Comparison of ENCODE assay signal across 8 cellular contexts in the genomic region with DNA sequence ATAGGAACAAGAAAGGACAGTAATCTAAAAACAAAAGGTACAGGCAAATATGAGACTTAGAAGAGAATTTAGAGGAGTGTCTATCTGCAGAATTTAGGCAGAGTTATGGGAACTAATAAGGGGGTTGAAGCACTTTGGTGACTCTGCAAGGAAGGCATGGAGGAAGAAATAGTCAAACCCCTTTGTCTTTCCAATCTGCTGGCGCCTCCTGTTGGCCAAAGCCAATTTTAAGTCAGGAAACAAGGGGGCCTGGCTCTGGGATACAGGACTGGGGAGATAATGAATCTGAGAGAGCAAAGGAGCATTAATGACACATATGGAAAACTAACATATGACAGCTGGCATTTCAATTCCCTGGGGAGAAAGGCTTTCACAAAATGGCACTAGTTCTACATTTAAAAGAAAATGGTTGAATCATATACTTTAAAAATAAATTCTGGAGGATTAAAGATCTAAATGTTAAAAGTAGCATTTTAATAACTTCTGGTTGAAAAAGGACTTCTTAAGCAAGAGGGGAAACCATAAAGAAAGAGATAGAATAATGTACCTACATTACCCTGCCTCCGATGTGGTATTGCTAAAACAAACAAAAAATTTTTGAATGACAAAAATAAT. TPM values are rescaled to one million over a fixed set of nuclear protein-coding genes. Genes with fewer than 3 reads are reported as not detected.
DNase-seq lines count a peak whose midpoint lies in the region; ATAC-seq and TF ChIP-seq lines count a peak whose summit lies in the region.

No MANE protein-coding gene starts in this region.

- peak; percentile 52 for TF ChIP-seq CTCF in astrocyte of the cerebellum (IDR thresholded peaks at IDR 0.05; ENCODE audit: low read depth, low read length, missing control alignments)

- H3K4me3 ChIP-seq in astrocyte of the cerebellum (ENCODE audit: low read depth, low read length) = no peak overlapping the region

- DNase-seq in ACHN (peak; percentile 76), NCI-H1694 treated with DMSO at 0.1 percent for 48 hours (lab: John Stamatoyannopoulos, UW) (peak; percentile 72), astrocyte of the cerebellum (ENCODE audit: low read depth) (no peak), lung microvascular endothelial cell (ENCODE audit: low read depth in 2 of 2) (peak; percentile 21 to 57)
- DNase-seq in effector CD4-positive, alpha-beta T cell = no peak

- ATAC-seq in GM18502 (IDR thresholded peaks at IDR 0.05; ENCODE audit: poor library complexity, unreplicated experiment) (peak; percentile 72), HG03439 (IDR thresholded peaks at IDR 0.05; ENCODE audit: unreplicated experiment) (no peak), HG03460 (IDR thresholded peaks at IDR 0.05; ENCODE audit: unreplicated experiment) (no peak)

- in situ Hi-C loops in ACHN (cut with HindIII; ENCODE audit: low pct_ligation_motif_present, low pct_unique_long_range_greater_than_20kb, low sequenced_read_pairs) (no loop called here), astrocyte of the cerebellum (cut with HindIII; ENCODE audit: low sequenced_read_pairs) (no loop called here)

RNA-seq across cellular contexts. Expression of gene CSRP2, which starts 48.5 kb away (rescaled TPM):
- 8.3 and 15.1 TPM in 2 replicates for total RNA-seq in lung microvascular endothelial cell

Comparison
In these comparisons a context has a peak if more than half of its experiments do, and no peak if none do; other contexts are left out.
1. DNase-seq: peak in ACHN (single experiment), NCI-H1694 treated with DMSO at 0.1 percent for 48 hours (single experiment) and lung microvascular endothelial cell (2 of 2); none in astrocyte of the cerebellum (single experiment) and effector CD4-positive, alpha-beta T cell (single experiment).